9 cellular contexts compared by ENCODE assay signal in genomic region chr16:75320435-75320834, GRCh38.
DNase-seq lines count a peak whose midpoint lies in the region; ATAC-seq and TF ChIP-seq lines count a peak whose summit lies in the region.
"Had no signal": no experiment of that assay in that cellular context is flagged by ENCODE, and none has a peak within 500 bp of the region (broad histone marks: within the 10 kb centered on the region; RNA-seq: fewer than 3 reads in every experiment).

No MANE protein-coding gene starts in this region.

- TF ChIP-seq CTCF in CD8-positive, alpha-beta T cell (IDR thresholded peaks at IDR 0.05): no peak
- TF ChIP-seq CTCF in KMS-11 (conservative IDR thresholded peaks at IDR 0.05; ENCODE audit: low read depth, low read length) (no peak), RWPE1 (conservative IDR thresholded peaks at IDR 0.05; ENCODE audit: low read depth) (no peak)

- no peak overlapping the region for H3K9ac ChIP-seq in KMS-11

- H3K4me3 ChIP-seq in CD8-positive, alpha-beta T cell (ENCODE audit: low read depth, low read length): peak overlapping the region; percentile 28
- no peak overlapping the region for H3K4me3 ChIP-seq in KMS-11 (IDR thresholded peaks at IDR 0.05; ENCODE audit: insufficient read depth, low read depth, low read length)

- H3K4me2 ChIP-seq in KMS-11: peak overlapping the region; percentile 57

- peak overlapping the region; percentile 65 for H3K4me3 Mint-ChIP-seq in CD8-positive, alpha-beta T cell
- H3K4me3 Mint-ChIP-seq in effector memory CD8-positive, alpha-beta T cell: peak overlapping the region; percentile 67 to 70

- POLR2A ChIA-PET in CD8-positive, alpha-beta T cell (lab: Charles Lee): no interaction called here
- POLR2A ChIA-PET in RWPE1 (lab: Yijun Ruan, JAX; ENCODE audit: low non-redundant PET): no interaction called here

- no peaks in the 10 kb centered on the region for H3K27me3 Mint-ChIP-seq in CD8-positive, alpha-beta T cell (ENCODE audit: low read depth)
- H3K27me3 Mint-ChIP-seq in effector memory CD8-positive, alpha-beta T cell: peaks cover 7 to 10% of the 10 kb centered on the region in 2 donors

- no peak overlapping the region for H3K27ac ChIP-seq in CD8-positive, alpha-beta T cell (ENCODE audit: low read depth, low read length)
- H3K27ac ChIP-seq in KMS-11: no peak overlapping the region
- no peak overlapping the region for H3K27ac ChIP-seq in RWPE1

- no peak for ATAC-seq in CD8-positive, alpha-beta T cell
- ATAC-seq in effector memory CD8-positive, alpha-beta T cell (replicated peaks): no peak
- ATAC-seq in GM21723 (IDR thresholded peaks at IDR 0.05; ENCODE audit: unreplicated experiment): no peak

- no peak overlapping the region for H3K27ac Mint-ChIP-seq in CD8-positive, alpha-beta T cell
- no peak overlapping the region for H3K27ac Mint-ChIP-seq in effector memory CD8-positive, alpha-beta T cell

- intact Hi-C loops in CD8-positive, alpha-beta T cell (cut with DNase I, micrococcal nuclease): no loop called here

- H3K36me3 Mint-ChIP-seq in CD8-positive, alpha-beta T cell: peaks cover 20% of the 10 kb centered on the region
- no peaks in the 10 kb centered on the region for H3K36me3 Mint-ChIP-seq in effector memory CD8-positive, alpha-beta T cell (ENCODE audit: insufficient read depth)

- no peak overlapping the region for H2AFZ ChIP-seq in KMS-11 (ENCODE audit: low read depth)

- peaks cover 18% of the 10 kb centered on the region for H3K4me1 ChIP-seq in CD8-positive, alpha-beta T cell (ENCODE audit: insufficient read depth, low read length)
- H3K4me1 ChIP-seq in KMS-11 (ENCODE audit: low read depth, poor library complexity, severe bottlenecking): peaks cover 15% of the 10 kb centered on the region

- no peaks in the 10 kb centered on the region for H3K9me3 ChIP-seq in CD8-positive, alpha-beta T cell (ENCODE audit: low read length)

- no peaks in the 10 kb centered on the region for H4K20me1 ChIP-seq in KMS-11 (ENCODE audit: insufficient read depth)

- H3K79me2 ChIP-seq in KMS-11 (ENCODE audit: insufficient read depth, low read depth): no peaks in the 10 kb centered on the region

- H3K27me3 ChIP-seq in CD8-positive, alpha-beta T cell (ENCODE audit: insufficient read depth, low read length): no peaks in the 10 kb centered on the region
- H3K27me3 ChIP-seq in KMS-11 (ENCODE audit: insufficient read depth, low read depth): peaks cover 18% of the 10 kb centered on the region; the same call in 1 of the 2 replicates

- H3K4me1 Mint-ChIP-seq in CD8-positive, alpha-beta T cell (ENCODE audit: low read depth): peaks cover 35% of the 10 kb centered on the region
- H3K4me1 Mint-ChIP-seq in effector memory CD8-positive, alpha-beta T cell (ENCODE audit: low read depth in 2 of 2): peaks cover 23 to 24% of the 10 kb centered on the region in 2 donors

- CTCF ChIA-PET in CD8-positive, alpha-beta T cell (lab: Charles Lee): interaction anchor here (1.4 kb wide), 1 partner anchor 121 kb away, joined by 4 read pairs; no protein-coding TSS in a partner anchor
- CTCF ChIA-PET in RWPE1 (lab: Yijun Ruan, JAX): no interaction called here

- no peaks in the 10 kb centered on the region for H3K36me3 ChIP-seq in CD8-positive, alpha-beta T cell (ENCODE audit: insufficient read depth, low read length)
- no peaks in the 10 kb centered on the region for H3K36me3 ChIP-seq in KMS-11 (ENCODE audit: insufficient read depth)

- DNase-seq in CD8-positive, alpha-beta T cell: no peak
- no peak for DNase-seq in effector memory CD8-positive, alpha-beta T cell
- DNase-seq in occipital lobe (lab: John Stamatoyannopoulos, UW) (peak; percentile 48), NCI-H1694 treated with DMSO at 0.1 percent for 48 hours (lab: John Stamatoyannopoulos, UW) (no peak), HT-29 (ENCODE audit: low spot score) (no peak), RWPE1 (ENCODE audit: low spot score) (no peak)
- DNase-seq: T-helper 9 cell had no signal

- H3K9me3 Mint-ChIP-seq in CD8-positive, alpha-beta T cell: no peaks in the 10 kb centered on the region
- no peaks in the 10 kb centered on the region for H3K9me3 Mint-ChIP-seq in effector memory CD8-positive, alpha-beta T cell
